Comparison of ENCODE assay signal across 10 cellular contexts in genomic region chr10:103847909-103848468, GRCh38. TPM values are rescaled to one million over a fixed set of nuclear protein-coding genes. Genes with fewer than 3 reads are reported as not detected.
DNase-seq lines count a peak whose midpoint lies in the region; ATAC-seq and TF ChIP-seq lines count a peak whose summit lies in the region.
"Had no signal": no experiment of that assay in that cellular context is flagged by ENCODE, and none has a peak within 500 bp of the region (broad histone marks: within the 10 kb centered on the region; RNA-seq: fewer than 3 reads in every experiment).

No MANE protein-coding gene starts in this region.

- TF ChIP-seq CTCF in BE2C (IDR thresholded peaks at IDR 0.05; ENCODE audit: low read depth, low read length) (peak; percentile 24; the same call in 1 of the 2 replicates), kidney epithelial cell (IDR thresholded peaks at IDR 0.05; ENCODE audit: insufficient read depth, low read length, poor library complexity, severe bottlenecking) (peak; percentile 20)

- peaks cover 61% of the 10 kb centered on the region for H3F3A ChIP-seq in GM23248 (ENCODE audit: insufficient read depth)

- in situ Hi-C loops in GM23248 (cut with MboI): no loop called here

- no peak overlapping the region for H3K27ac ChIP-seq in GM23248

- H3K9ac ChIP-seq in GM23248: no peak overlapping the region

- H3K4me1 ChIP-seq in BE2C: peaks cover 3% of the 10 kb centered on the region
- H3K4me1 ChIP-seq in GM23248 (ENCODE audit: insufficient read depth): peaks cover 57% of the 10 kb centered on the region

- no peaks in the 10 kb centered on the region for H3K36me3 ChIP-seq in BE2C
- no peaks in the 10 kb centered on the region for H3K36me3 ChIP-seq in GM23248 (ENCODE audit: low read depth)
- H3K36me3 ChIP-seq in kidney epithelial cell (ENCODE audit: control insufficient read depth, insufficient read depth, low read length): peaks cover 2% of the 10 kb centered on the region

- DNase-seq in BE2C: no peak
- peak; percentile 34 for DNase-seq in GM23248
- DNase-seq in activated CD4-positive, alpha-beta T cell treated with anti-CD3 and anti-CD28 coated beads, Interleukin-2, amount 50 U/mL, for 1 hour: peak; percentile 5
- DNase-seq in kidney epithelial cell (ENCODE audit: low read depth): no peak
- DNase-seq in SKM-1 treated with dmso at 0.1 percent for 144 hours (lab: John Stamatoyannopoulos, UW; ENCODE audit: unreplicated experiment): no peak
- no peak for DNase-seq in AG20443 (ENCODE audit: low spot score)
- no peak for DNase-seq in epidermal melanocyte (ENCODE audit: insufficient read length, low spot score)
- DNase-seq: NCI-H1436, occipital lobe had no signal

- no peak overlapping the region for H2AFZ ChIP-seq in GM23248

- H3K9me3 ChIP-seq in BE2C (no peaks in the 10 kb centered on the region), GM23248 (ENCODE audit: low read depth) (no peaks in the 10 kb centered on the region)

- H3K79me2 ChIP-seq in GM23248 (ENCODE audit: insufficient read depth): peaks cover 46% of the 10 kb centered on the region

- ATAC-seq in GM18502 (IDR thresholded peaks at IDR 0.05; ENCODE audit: poor library complexity, unreplicated experiment): no peak

- no peaks in the 10 kb centered on the region for H3K9me2 ChIP-seq in GM23248 (ENCODE audit: insufficient read depth)

- no peaks in the 10 kb centered on the region for H4K20me1 ChIP-seq in GM23248 (ENCODE audit: insufficient read depth)

- 74% methylated on average over 8 of the region's 8 CpGs for WGBS in GM23248 (ENCODE audit: low coverage in 1 of 2, low lambda C conversion rate in 2 of 2, missing lambda C conversion rate in 2 of 2), 2 experiments

- no peaks in the 10 kb centered on the region for H3K27me3 ChIP-seq in BE2C
- no peaks in the 10 kb centered on the region for H3K27me3 ChIP-seq in GM23248 (replicated peaks; ENCODE audit: insufficient read depth)
- H3K27me3 ChIP-seq in kidney epithelial cell (ENCODE audit: control insufficient read depth, insufficient read depth, low read length): no peaks in the 10 kb centered on the region

- H3K4me3 ChIP-seq in BE2C (ENCODE audit: low read depth, low read length): no peak overlapping the region
- H3K4me3 ChIP-seq in GM23248: no peak overlapping the region
- H3K4me3 ChIP-seq in kidney epithelial cell (ENCODE audit: low read depth, low read length): no peak overlapping the region

- no peak overlapping the region for H3K4me2 ChIP-seq in GM23248 (ENCODE audit: unreplicated experiment)

RNA-seq across cellular contexts. Expression of gene SH3PXD2A, which starts 7.4 kb away (rescaled TPM):
- 23.1 TPM for polyA plus RNA-seq in BE2C (2012; ENCODE audit: insufficient read depth, insufficient read length, low read depth)
- 58.0 and 64.0 TPM in 2 replicates for total RNA-seq in GM23248 (2014; rRNA removed; shearing (Covaris generic))
- polyA plus RNA-seq in GM23248 (2016; fragmentation: Nextera tagmentation; extraction: Ambion mirVana): 31.4 and 34.0 TPM in 2 replicates
- 12.0 and 12.2 TPM in 2 replicates for total RNA-seq in kidney epithelial cell

Comparison
In these comparisons a context has a peak if more than half of its experiments do, and no peak if none do; other contexts are left out.
1. DNase-seq: peak in GM23248 (single experiment) and activated CD4-positive, alpha-beta T cell treated with anti-CD3 and anti-CD28 coated beads, Interleukin-2, amount 50 U/mL, for 1 hour (single experiment); none in BE2C (single experiment), kidney epithelial cell (single experiment), SKM-1 treated with dmso at 0.1 percent for 144 hours (single experiment), AG20443 (single experiment) and epidermal melanocyte (single experiment).